1 cellular context compared by ENCODE assay signal in genomic region chr17:63946440-63947363, GRCh38.
A peak's percentile ranks its signal among the peaks of the same experiment; 100 is the strongest.
TF ChIP-seq lines count a peak whose summit lies in the region.

No MANE protein-coding gene starts in this region.

TF ChIP-seq in HepG2, 621 proteins besides CTCF, POLR2A, EP300 and RAD21 (continued from another document and continues in another):
- TF ChIP-seq ZSCAN21 (CRISPR knock-in tag; IDR thresholded peaks at IDR 0.05; ENCODE audit: borderline replicate concordance) (0 out of 2 replicates have a peak, but pooled peaks have one; percentile 8), CHCHD3 (CRISPR knock-in tag; IDR thresholded peaks at IDR 0.05) (no peak), PPARG (CRISPR knock-in tag; conservative IDR thresholded peaks at IDR 0.05) (no peak), SIN3B (IDR thresholded peaks at IDR 0.05; ENCODE audit: low read length) (no peak), MZF1 (CRISPR knock-in tag; IDR thresholded peaks at IDR 0.05; ENCODE audit: borderline replicate concordance) (0 out of 2 replicates have a peak, but pooled peaks have one; percentile 25), ZNF629 (CRISPR knock-in tag; conservative IDR thresholded peaks at IDR 0.05) (no peak), EZH2 (conservative IDR thresholded peaks at IDR 0.05; ENCODE audit: low read depth, low read length) (no peak), HMG20A (CRISPR knock-in tag; IDR thresholded peaks at IDR 0.05; ENCODE audit: borderline replicate concordance) (no peak), ZSCAN22 (CRISPR knock-in tag; IDR thresholded peaks at IDR 0.05) (no peak), ZNF253 (CRISPR knock-in tag; IDR thresholded peaks at IDR 0.05; ENCODE audit: borderline replicate concordance) (no peak), ZNF296 (CRISPR knock-in tag; conservative IDR thresholded peaks at IDR 0.05) (no peak), MAZ (IDR thresholded peaks at IDR 0.05; ENCODE audit: borderline replicate concordance, low read depth, low read length) (peak; percentile 84), MAZ (CRISPR knock-in tag; IDR thresholded peaks at IDR 0.05; ENCODE audit: low read depth) (peak; percentile 14; the same call in 1 of the 2 replicates), MBNL3 (CRISPR knock-in tag; conservative IDR thresholded peaks at IDR 0.05) (no peak), GTF2F1 (IDR thresholded peaks at IDR 0.05; ENCODE audit: low read length) (no peak), TEAD3 (CRISPR knock-in tag; optimal IDR thresholded peaks at IDR 0.05; ENCODE audit: borderline replicate concordance) (peak; percentile 1), ZNF709 (CRISPR knock-in tag; IDR thresholded peaks at IDR 0.05) (no peak), ZKSCAN1 (IDR thresholded peaks at IDR 0.05; ENCODE audit: low read length) (no peak), SOX13 (IDR thresholded peaks at IDR 0.05) (no peak), SOX13 (CRISPR knock-in tag; conservative IDR thresholded peaks at IDR 0.05 in 1 of 2, IDR thresholded peaks at IDR 0.05 in 1 of 2) (no peak), ZNF138 (CRISPR knock-in tag; IDR thresholded peaks at IDR 0.05; ENCODE audit: low read depth) (no peak), ELF1 (CRISPR knock-in tag; IDR thresholded peaks at IDR 0.05) (peak; percentile 26; the same call in 1 of the 2 replicates), ATF1 (CRISPR knock-in tag; IDR thresholded peaks at IDR 0.05) (no peak), ZNF383 (CRISPR knock-in tag; IDR thresholded peaks at IDR 0.05; ENCODE audit: borderline replicate concordance) (0 out of 2 replicates have a peak, but pooled peaks have one; percentile 53), SSRP1 (CRISPR knock-in tag; IDR thresholded peaks at IDR 0.05) (no peak), ZNF512B (CRISPR knock-in tag; IDR thresholded peaks at IDR 0.05; ENCODE audit: borderline replicate concordance) (peak; percentile 77; the same call in 1 of the 2 replicates), FOXO1 (CRISPR knock-in tag; IDR thresholded peaks at IDR 0.05) (no peak), ARNTL (CRISPR knock-in tag; IDR thresholded peaks at IDR 0.05) (peak; percentile 42; the same call in 1 of the 2 replicates), MLLT10 (CRISPR knock-in tag; IDR thresholded peaks at IDR 0.05) (no peak), HNF4G (IDR thresholded peaks at IDR 0.05; ENCODE audit: borderline replicate concordance, low read depth, low read length) (no peak), HNF4G (CRISPR knock-in tag; IDR thresholded peaks at IDR 0.05; ENCODE audit: borderline replicate concordance, low read depth) (no peak; the same call in 1 of the 2 replicates), HOXA9 (CRISPR knock-in tag; IDR thresholded peaks at IDR 0.05; ENCODE audit: borderline replicate concordance) (no peak), HNRNPK (IDR thresholded peaks at IDR 0.05; ENCODE audit: low read depth, low read length, poor library complexity, severe bottlenecking) (no peak), HOXA7 (CRISPR knock-in tag; IDR thresholded peaks at IDR 0.05) (no peak), SKIL (CRISPR knock-in tag; IDR thresholded peaks at IDR 0.05; ENCODE audit: borderline replicate concordance) (0 out of 2 replicates have a peak, but pooled peaks have one; percentile 16), IKZF5 (CRISPR knock-in tag; IDR thresholded peaks at IDR 0.05) (no peak), TEAD2 (CRISPR knock-in tag; IDR thresholded peaks at IDR 0.05) (no peak), AKAP8 (CRISPR knock-in tag; IDR thresholded peaks at IDR 0.05) (0 out of 2 replicates have a peak, but pooled peaks have one; percentile 60), TEF (CRISPR knock-in tag; IDR thresholded peaks at IDR 0.05) (no peak), CREB1 (IDR thresholded peaks at IDR 0.05) (peak; percentile 68; the same call in 1 of the 2 replicates), CREB1 (CRISPR knock-in tag; IDR thresholded peaks at IDR 0.05) (no peak), CENPBD1 (CRISPR knock-in tag; IDR thresholded peaks at IDR 0.05; ENCODE audit: borderline replicate concordance, low read depth) (no peak), CBX1 (IDR thresholded peaks at IDR 0.05; ENCODE audit: low read depth) (no peak), HOXA3 (CRISPR knock-in tag; IDR thresholded peaks at IDR 0.05) (no peak), BCL3 (CRISPR knock-in tag; IDR thresholded peaks at IDR 0.05) (no peak), ZNF784 (CRISPR knock-in tag; IDR thresholded peaks at IDR 0.05; ENCODE audit: borderline replicate concordance) (no peak), RFXANK (CRISPR knock-in tag; IDR thresholded peaks at IDR 0.05) (no peak), KDM5A (IDR thresholded peaks at IDR 0.05; ENCODE audit: borderline replicate concordance, low read length) (no peak), HMG20B (CRISPR knock-in tag; conservative IDR thresholded peaks at IDR 0.05) (no peak), HMGA1 (CRISPR knock-in tag; conservative IDR thresholded peaks at IDR 0.05) (no peak), CBX5 (CRISPR knock-in tag; IDR thresholded peaks at IDR 0.05; ENCODE audit: borderline replicate concordance) (no peak), LRRFIP1 (CRISPR knock-in tag; conservative IDR thresholded peaks at IDR 0.05) (no peak), GTF3A (CRISPR knock-in tag; conservative IDR thresholded peaks at IDR 0.05) (peak; percentile 81; the same call in 1 of the 2 replicates), ZNF704 (CRISPR knock-in tag; IDR thresholded peaks at IDR 0.05; ENCODE audit: borderline replicate concordance) (peak; percentile 44; the same call in 1 of the 2 replicates), SOX5 (CRISPR knock-in tag; IDR thresholded peaks at IDR 0.05; ENCODE audit: borderline replicate concordance) (no peak), ZNF256 (CRISPR knock-in tag; conservative IDR thresholded peaks at IDR 0.05) (no peak), ZNF572 (CRISPR knock-in tag; IDR thresholded peaks at IDR 0.05) (0 out of 2 replicates have a peak, but pooled peaks have one; percentile 40), ZFP91 (CRISPR knock-in tag; IDR thresholded peaks at IDR 0.05; ENCODE audit: borderline replicate concordance) (peak; percentile 83; the same call in 1 of the 2 replicates), NR2C2 (CRISPR knock-in tag; IDR thresholded peaks at IDR 0.05; ENCODE audit: borderline replicate concordance) (0 out of 2 replicates have a peak, but pooled peaks have one; percentile 31), ATF7 (IDR thresholded peaks at IDR 0.05) (no peak), ATF7 (CRISPR knock-in tag; IDR thresholded peaks at IDR 0.05) (no peak; the same call in 1 of the 2 replicates), ZNF776 (CRISPR knock-in tag; IDR thresholded peaks at IDR 0.05) (0 out of 2 replicates have a peak, but pooled peaks have one; percentile 33)
